25 cellular contexts compared by ENCODE assay signal in genomic region chr17:81128338-81128737, GRCh38. TPM values are rescaled to one million over a fixed set of nuclear protein-coding genes. Genes with fewer than 3 reads are reported as not detected.
"Had no signal": no experiment of that assay in that cellular context is flagged by ENCODE, and none has a peak within 500 bp of the region (broad histone marks: within the 10 kb centered on the region; RNA-seq: fewer than 3 reads in every experiment).

No MANE protein-coding gene starts in this region.

- H3K4me1 ChIP-seq: psoas muscle, testis had no signal

- H3K36me3 ChIP-seq: esophagus squamous epithelium, gastroesophageal sphincter, transverse colon had no signal

- H3K27me3 ChIP-seq: gastroesophageal sphincter, neutrophil, testis, transverse colon had no signal

- H3K9me3 ChIP-seq: esophagus squamous epithelium, gastroesophageal sphincter, neutrophil, psoas muscle, testis, transverse colon had no signal

- H3K4me3 ChIP-seq: lung, psoas muscle, skin epidermis, testis, transverse colon had no signal

- H3K27ac ChIP-seq: epithelial cell of prostate, esophagus squamous epithelium, neutrophil, psoas muscle, testis had no signal

- DNase-seq: central memory CD4-positive, alpha-beta T cell; effector memory CD8-positive, alpha-beta T cell; esophagus squamous epithelium; foreskin fibroblast; glutamatergic neuron; immature natural killer cell; left cardiac atrium; left ventricle myocardium superior; mesendoderm; naive B cell; psoas muscle; retina; stimulated activated CD4-positive, alpha-beta T cell treated with anti-CD3 and anti-CD28 coated beads, Interleukin-2, amount 100 ng/mL, for 24 hours; stimulated activated naive CD4-positive, alpha-beta T cell treated with Interleukin-2 at 50 U/mL for 16 hours; testis; transverse colon had no signal

RNA-seq across cellular contexts. Expression of gene PVALEF, which starts 37.0 kb away (rescaled TPM):
- total RNA-seq: chondrocyte, esophagus squamous epithelium, gastroesophageal sphincter, left cardiac atrium, lung, osteoblast, psoas muscle, sciatic nerve, testis, transverse colon, ureter had no signal
